ENCODE assay signal across 15 cellular contexts in genomic region chr1:183578846-183579245, GRCh38. TPM values are rescaled to one million over a fixed set of nuclear protein-coding genes. Genes with fewer than 3 reads are reported as not detected.
DNase-seq lines count a peak whose midpoint lies in the region; ATAC-seq and TF ChIP-seq lines count a peak whose summit lies in the region.
"Had no signal": no experiment of that assay in that cellular context is flagged by ENCODE, and none has a peak within 500 bp of the region (broad histone marks: within the 10 kb centered on the region; RNA-seq: fewer than 3 reads in every experiment).

No MANE protein-coding gene starts in this region.

- H3K4me1 ChIP-seq in BLaER1 treated with 17β-estradiol and CSF1 and Interleukin-3, amounts not matched to agents 10 nM and 100 nM, result peaks cover 79 to 100% (median 90%) of the 10 kb centered on the region in 10 experiments
- H3K4me1 ChIP-seq in neutrophil (ENCODE audit: control insufficient read depth in 1 of 2, insufficient read depth in 1 of 2, low read depth in 1 of 2, low read length in 1 of 2), result peaks cover 87 to 98% of the 10 kb centered on the region in 2 experiments

- peak overlapping the region; percentile 10 to 82 (median 51); a peak in 20 of 22 replicates for H3K9ac ChIP-seq in BLaER1 treated with 17β-estradiol and CSF1 and Interleukin-3, amounts not matched to agents 10 nM and 100 nM

- peak; percentile 13 to 16 for ATAC-seq in left cardiac atrium
- ATAC-seq: CD8-positive, alpha-beta T cell; GM12878 had no signal

- intact Hi-C loops in left cardiac atrium (cut with DNase I), result no loop called here

- H3K4me3 ChIP-seq in BLaER1 treated with 17β-estradiol and CSF1 and Interleukin-3, amounts not matched to agents 10 nM and 100 nM, result peak overlapping the region in 1 of 10 experiments; percentile 20; a peak in 1 of 20 replicates
- H3K4me3 ChIP-seq in HL-60 (replicated peaks; ENCODE audit: insufficient read depth, low read length) (no peak overlapping the region), neutrophil (ENCODE audit: low read depth in 1 of 2, low read length in 1 of 2) (peak overlapping the region in 1 of 2 experiments; percentile 83)
- H3K4me3 ChIP-seq: GM12878 had no signal

- DNase-seq in HL-60 (ENCODE audit: low read depth in 1 of 2, low spot score in 1 of 2), result no peak
- DNase-seq in left cardiac atrium, result no peak
- no peak for DNase-seq in KG1 (lab: John Stamatoyannopoulos, UW)
- DNase-seq in activated effector memory CD4-positive, alpha-beta T cell treated with anti-CD3 and anti-CD28 coated beads, Interleukin-2, amount 50 U/mL, for 16 hours, result no peak
- no peak for DNase-seq in AG20443 (ENCODE audit: low spot score)
- DNase-seq: CD8-positive, alpha-beta T cell; DMS79 treated with DMSO at 0.1 percent for 48 hours; NCI-H1930; NCI-H2171; NCI-H446; NCI-H69; SIG-M5 had no signal

- H3K27me3 ChIP-seq in BLaER1 treated with 17β-estradiol and CSF1 and Interleukin-3, amounts not matched to agents 10 nM and 100 nM, result no peaks in the 10 kb centered on the region
- no peaks in the 10 kb centered on the region for H3K27me3 ChIP-seq in HL-60 (ENCODE audit: insufficient read depth, poor library complexity, severe bottlenecking)
- no peaks in the 10 kb centered on the region for H3K27me3 ChIP-seq in neutrophil

- peaks cover 0 to 82% (median 35%) of the 10 kb centered on the region in 11 experiments; a peak in 15 of 22 replicates for H3K36me3 ChIP-seq in BLaER1 treated with 17β-estradiol and CSF1 and Interleukin-3, amounts not matched to agents 10 nM and 100 nM
- H3K36me3 ChIP-seq in neutrophil, result peaks cover 96% of the 10 kb centered on the region

- H3K4me2 ChIP-seq in BLaER1 treated with 17β-estradiol and CSF1 and Interleukin-3, amounts not matched to agents 10 nM and 100 nM, result peak overlapping the region; percentile 73 to 97 (median 91)

- H3K9me3 ChIP-seq in BLaER1 treated with 17β-estradiol and CSF1 and Interleukin-3, amounts not matched to agents 10 nM and 100 nM (replicated peaks in 1 of 11), result no peaks in the 10 kb centered on the region
- H3K9me3 ChIP-seq in neutrophil, result peaks cover 7% of the 10 kb centered on the region

- H4K20me1 ChIP-seq in BLaER1 treated with 17β-estradiol and CSF1 and Interleukin-3, amounts not matched to agents 10 nM and 100 nM, result peaks cover 0 to 49% (median 0%) of the 10 kb centered on the region in 11 experiments; a peak in 5 of 22 replicates

- no peak for TF ChIP-seq CTCF in HL-60 (IDR thresholded peaks at IDR 0.05; ENCODE audit: insufficient read depth, low read length)
- no peak for TF ChIP-seq CTCF in neutrophil (IDR thresholded peaks at IDR 0.05)

- H3K27ac ChIP-seq in BLaER1 treated with 17β-estradiol and CSF1 and Interleukin-3, amounts not matched to agents 10 nM and 100 nM, result peak overlapping the region; percentile 26 to 96 (median 91); a peak in 20 of 22 replicates
- peak overlapping the region; percentile 27 for H3K27ac ChIP-seq in HL-60 (replicated peaks)
- peak overlapping the region; percentile 100 for H3K27ac ChIP-seq in neutrophil

RNA-seq across cellular contexts. Expression of gene NCF2, which starts 11.4 kb away (rescaled TPM):
- 10 to 100 TPM in 1 of 2 donors, 1 to 10 TPM in 1; 9.7 to 16.0 TPM for total RNA-seq in left cardiac atrium

RNA-seq across cellular contexts. Expression of gene ARPC5, which starts 56.7 kb away (rescaled TPM):
- 10 to 100 TPM; 62.0 to 71.4 TPM for total RNA-seq in left cardiac atrium

Comparison
In these comparisons a context has a peak if more than half of its experiments do, and no peak if none do; other contexts are left out.
1. H3K27ac ChIP-seq: peak in every context shown above with its lines; median percentile 100 in neutrophil; 91 in BLaER1 treated with 17β-estradiol and CSF1 and Interleukin-3, amounts not matched to agents 10 nM and 100 nM; 27 in HL-60.